34 cellular contexts compared by ENCODE assay signal in genomic region chr4:87650938-87651337, GRCh38. TPM values are rescaled to one million over a fixed set of nuclear protein-coding genes. Genes with fewer than 3 reads are reported as not detected.
"Had no signal": no experiment of that assay in that cellular context is flagged by ENCODE, and none has a peak within 500 bp of the region (broad histone marks: within the 10 kb centered on the region; RNA-seq: fewer than 3 reads in every experiment).

No MANE protein-coding gene starts in this region.

- ATAC-seq: activated CD4-positive, CD25-positive, alpha-beta regulatory T cell treated with anti-CD3 and anti-CD28 coated beads, Interleukin-2, amount 50 U/mL, for 24 hours; activated naive CD4-positive, alpha-beta T cell treated with anti-CD3 and anti-CD28 coated beads, Interleukin-2, amount 50 U/mL, for 72 hours; activated T-cell treated with anti-CD3 and anti-CD28 coated beads, Interleukin-2, amount 50 U/mL, for 72 hours; gastroesophageal sphincter; heart right ventricle had no signal

- DNase-seq: activated B cell treated with CpG ODN at 0.5 μM for 24 hours; activated CD4-positive, alpha-beta memory T cell treated with anti-CD3 and anti-CD28 coated beads for 36 hours; activated CD4-positive, alpha-beta T cell treated with anti-CD3 and anti-CD28 coated beads for 48 hours; activated CD8-positive, alpha-beta memory T cell treated with anti-CD3 and anti-CD28 coated beads, Interleukin-2, amount 50 U/mL, for 48 hours; activated gamma-delta T cell; activated naive CD4-positive, alpha-beta T cell; activated naive CD4-positive, alpha-beta T cell treated with anti-CD3 and anti-CD28 coated beads, Interleukin-2, amount 10 ng/mL, durations not matched to agents 7 days and 5 days; activated naive CD8-positive, alpha-beta T cell treated with anti-CD3 and anti-CD28 coated beads, Interleukin-2, amount 10 ng/mL, durations not matched to agents 7 days and 5 days; activated T-cell treated with anti-CD3 and anti-CD28 coated beads for 4 hours; activated T-cell treated with anti-CD3 and anti-CD28 coated beads, Interleukin-2, amount 50 U/mL, for 24 hours; activated T-cell treated with anti-CD3 and anti-CD28 coated beads, Interleukin-2, amount 50 U/mL, for 72 hours; central memory CD4-positive, alpha-beta T cell; cerebellar nuclear complex; colonic mucosa; effector CD8-positive, alpha-beta T cell; esophagus squamous epithelium; foreskin melanocyte; heart right ventricle; T1000; WERI-Rb-1 had no signal

- H3K36me3 ChIP-seq: ascending aorta, breast epithelium, cardiac muscle cell, colonic mucosa, esophagus squamous epithelium, gastroesophageal sphincter, heart right ventricle, WERI-Rb-1 had no signal

- H3K9me3 ChIP-seq: ascending aorta, breast epithelium, colonic mucosa, esophagus squamous epithelium, gastroesophageal sphincter, heart right ventricle had no signal

- FAIRE-seq: endometrium, endothelial cell of umbilical vein had no signal

- H3K27me3 ChIP-seq: ascending aorta, breast epithelium, cardiac muscle cell, colonic mucosa, esophagus squamous epithelium, gastroesophageal sphincter, heart right ventricle had no signal

- H3K4me3 ChIP-seq: ascending aorta, breast epithelium, cardiac muscle cell, colonic mucosa, esophagus squamous epithelium, gastroesophageal sphincter, heart right ventricle had no signal

- H3K27ac ChIP-seq: ascending aorta, breast epithelium, cardiac muscle cell, colonic mucosa, epithelial cell of prostate, esophagus squamous epithelium, gastroesophageal sphincter, heart right ventricle, WERI-Rb-1 had no signal

- H3K4me1 ChIP-seq: ascending aorta, breast epithelium, colonic mucosa, esophagus squamous epithelium, gastroesophageal sphincter, heart right ventricle had no signal

RNA-seq across cellular contexts. Expression of gene DMP1, which starts 0.9 kb away (rescaled TPM):
- total RNA-seq: activated B cell treated with CpG ODN at 0.5 μM for 24 hours; activated CD4-positive, alpha-beta memory T cell treated with anti-CD3 and anti-CD28 coated beads for 36 hours; activated naive CD4-positive, alpha-beta T cell treated with anti-CD3 and anti-CD28 coated beads, Interleukin-2, amount 50 U/mL, for 72 hours; activated naive CD8-positive, alpha-beta T cell treated with anti-CD3 and anti-CD28 coated beads, Interleukin-2, amount 10 ng/mL, durations not matched to agents 7 days and 5 days; activated T-cell treated with anti-CD3 and anti-CD28 coated beads, Interleukin-2, amount 50 U/mL, for 72 hours; ascending aorta; breast epithelium; cardiac muscle cell; colonic mucosa; dermis microvascular lymphatic vessel endothelial cell; endothelial cell of umbilical vein; esophagus squamous epithelium; fibroblast of lung; fibroblast of villous mesenchyme; gastroesophageal sphincter; glomerular endothelial cell; heart right ventricle had no signal
- polyA plus RNA-seq: cardiac muscle cell, endothelial cell of umbilical vein, esophagus, fibroblast of lung, heart right ventricle had no signal

RNA-seq across cellular contexts. Expression of gene DSPP, which starts 42.6 kb away (rescaled TPM):
- total RNA-seq: activated B cell treated with CpG ODN at 0.5 μM for 24 hours; activated CD4-positive, alpha-beta memory T cell treated with anti-CD3 and anti-CD28 coated beads for 36 hours; activated naive CD4-positive, alpha-beta T cell treated with anti-CD3 and anti-CD28 coated beads, Interleukin-2, amount 50 U/mL, for 72 hours; activated naive CD8-positive, alpha-beta T cell treated with anti-CD3 and anti-CD28 coated beads, Interleukin-2, amount 10 ng/mL, durations not matched to agents 7 days and 5 days; activated T-cell treated with anti-CD3 and anti-CD28 coated beads, Interleukin-2, amount 50 U/mL, for 72 hours; ascending aorta; cardiac muscle cell; colonic mucosa; dermis microvascular lymphatic vessel endothelial cell; endothelial cell of umbilical vein; fibroblast of lung; fibroblast of villous mesenchyme; gastroesophageal sphincter; glomerular endothelial cell; heart right ventricle had no signal
- polyA plus RNA-seq: cardiac muscle cell, endothelial cell of umbilical vein, esophagus, fibroblast of lung, heart right ventricle had no signal
